Comparison of ENCODE assay signal across 9 cellular contexts in genomic region chr15:77496710-77497107, GRCh38.
DNase-seq lines count a peak whose midpoint lies in the region; ATAC-seq and TF ChIP-seq lines count a peak whose summit lies in the region.
"Had no signal": no experiment of that assay in that cellular context is flagged by ENCODE, and none has a peak within 500 bp of the region (broad histone marks: within the 10 kb centered on the region; RNA-seq: fewer than 3 reads in every experiment).

No MANE protein-coding gene starts in this region.

- peaks cover 12% of the 10 kb centered on the region for H3K36me3 Mint-ChIP-seq in CD4-positive, CD25-positive, alpha-beta regulatory T cell
- H3K36me3 Mint-ChIP-seq in HFFc6 (ENCODE audit: low read depth) = no peaks in the 10 kb centered on the region
- peaks cover 20% of the 10 kb centered on the region for H3K36me3 Mint-ChIP-seq in endothelial cell (ENCODE audit: low read depth, unreplicated experiment)

- DNase-seq in CD4-positive, CD25-positive, alpha-beta regulatory T cell = peak; percentile 34 to 57 (median 54)
- DNase-seq in HFFc6 (peak; percentile 95), NOMO-1 treated with dmso at 0.1 percent for 144 hours (lab: John Stamatoyannopoulos, UW; ENCODE audit: unreplicated experiment) (peak; percentile 66), endothelial cell (ENCODE audit: low spot score) (peak; percentile 90)
- peak; percentile 28 to 43 for DNase-seq in activated CD8-positive, alpha-beta memory T cell treated with anti-CD3 and anti-CD28 coated beads for 4 hours (ENCODE audit: low read depth in 2 of 2)
- DNase-seq in stimulated activated CD8-positive, alpha-beta memory T cell treated with anti-CD3 and anti-CD28 coated beads, Interleukin-4, amount 100 ng/mL, for 24 hours (ENCODE audit: low read depth) = peak; percentile 62

- H3K27me3 Mint-ChIP-seq in CD4-positive, CD25-positive, alpha-beta regulatory T cell = no peaks in the 10 kb centered on the region
- H3K27me3 Mint-ChIP-seq in HFFc6 (ENCODE audit: insufficient read depth) (peaks cover 2% of the 10 kb centered on the region), endothelial cell (ENCODE audit: unreplicated experiment) (peaks cover 12% of the 10 kb centered on the region)

- H3K9me3 Mint-ChIP-seq in CD4-positive, CD25-positive, alpha-beta regulatory T cell = no peaks in the 10 kb centered on the region
- H3K9me3 Mint-ChIP-seq in HFFc6 (no peaks in the 10 kb centered on the region), endothelial cell (ENCODE audit: unreplicated experiment) (no peaks in the 10 kb centered on the region)
- H3K9me3 Mint-ChIP-seq: T-helper 1 cell treated with Interleukin-12 subunit alpha and Interleukin-12 subunit beta and Interleukin-4 antibody, amounts not matched to agents 30 μg/mL and 1 μg/mL, for 36 hours had no signal

- TF ChIP-seq CTCF in HFFc6 (IDR thresholded peaks at IDR 0.05) (peak; percentile 97), endothelial cell (IDR thresholded peaks at IDR 0.05; ENCODE audit: unreplicated experiment) (peak; percentile 78)

- H3K4me1 ChIP-seq in CD4-positive, CD25-positive, alpha-beta regulatory T cell (ENCODE audit: control insufficient read depth, insufficient read depth, low read length, poor library complexity, severe bottlenecking) = no peaks in the 10 kb centered on the region
- H3K4me1 ChIP-seq in mucosa of stomach (ENCODE audit: control insufficient read depth, insufficient read depth, low read length) = peaks cover 9% of the 10 kb centered on the region

- H3K27me3 ChIP-seq in CD4-positive, CD25-positive, alpha-beta regulatory T cell (ENCODE audit: control insufficient read depth, insufficient read depth, low read length) = no peaks in the 10 kb centered on the region
- no peaks in the 10 kb centered on the region for H3K27me3 ChIP-seq in mucosa of stomach (ENCODE audit: control insufficient read depth, insufficient read depth, low read length)

- H3K4me1 Mint-ChIP-seq in CD4-positive, CD25-positive, alpha-beta regulatory T cell = peaks cover 5 to 16% (median 9%) of the 10 kb centered on the region in 4 donors
- H3K4me1 Mint-ChIP-seq in HFFc6 (ENCODE audit: low read depth) = peaks cover 88% of the 10 kb centered on the region
- H3K4me1 Mint-ChIP-seq in endothelial cell (ENCODE audit: unreplicated experiment) = peaks cover 86% of the 10 kb centered on the region

- H3K27ac Mint-ChIP-seq in CD4-positive, CD25-positive, alpha-beta regulatory T cell = no peak overlapping the region
- H3K27ac Mint-ChIP-seq in HFFc6 (peak overlapping the region; percentile 90), endothelial cell (ENCODE audit: unreplicated experiment) (peak overlapping the region; percentile 93)
- H3K27ac Mint-ChIP-seq: T-helper 1 cell treated with Interleukin-12 subunit alpha and Interleukin-12 subunit beta and Interleukin-4 antibody, amounts not matched to agents 30 μg/mL and 1 μg/mL, for 36 hours had no signal

- peak overlapping the region; percentile 63 for H3K9ac ChIP-seq in mucosa of stomach (ENCODE audit: low read length)

- H3K27ac ChIP-seq in CD4-positive, CD25-positive, alpha-beta regulatory T cell (ENCODE audit: insufficient read depth, low read length, poor library complexity, severe bottlenecking) = no peak overlapping the region

- peak; percentile 50 to 72 for ATAC-seq in CD4-positive, CD25-positive, alpha-beta regulatory T cell (ENCODE audit: low read depth in 2 of 2)
- no peak for ATAC-seq in GM19395 (IDR thresholded peaks at IDR 0.05; ENCODE audit: unreplicated experiment)

- no peak overlapping the region for H3K4me3 Mint-ChIP-seq in CD4-positive, CD25-positive, alpha-beta regulatory T cell
- peak overlapping the region; percentile 81 for H3K4me3 Mint-ChIP-seq in HFFc6
- H3K4me3 Mint-ChIP-seq in endothelial cell (ENCODE audit: unreplicated experiment) = peak overlapping the region; percentile 34
- H3K4me3 Mint-ChIP-seq: T-helper 1 cell treated with Interleukin-12 subunit alpha and Interleukin-12 subunit beta and Interleukin-4 antibody, amounts not matched to agents 30 μg/mL and 1 μg/mL, for 36 hours had no signal

- H3K36me3 ChIP-seq in CD4-positive, CD25-positive, alpha-beta regulatory T cell (ENCODE audit: control insufficient read depth, insufficient read depth, low read length) = no peaks in the 10 kb centered on the region
- H3K36me3 ChIP-seq in mucosa of stomach (ENCODE audit: control insufficient read depth, insufficient read depth, low read length) = no peaks in the 10 kb centered on the region

- H3K4me3 ChIP-seq in CD4-positive, CD25-positive, alpha-beta regulatory T cell (ENCODE audit: low read depth, low read length) = no peak overlapping the region
- H3K4me3 ChIP-seq in mucosa of stomach (ENCODE audit: low read length) = no peak overlapping the region

- no peaks in the 10 kb centered on the region for H3K9me3 ChIP-seq in CD4-positive, CD25-positive, alpha-beta regulatory T cell (ENCODE audit: control insufficient read depth in 2 of 2, low read length in 2 of 2)
- no peaks in the 10 kb centered on the region for H3K9me3 ChIP-seq in mucosa of stomach (ENCODE audit: control insufficient read depth, low read length)

Comparison
In these comparisons a context has a peak if more than half of its experiments do, and no peak if none do; other contexts are left out.
1. DNase-seq: peak in every context shown above with its lines; median percentile 95 in HFFc6; 90 in endothelial cell; 66 in NOMO-1 treated with dmso at 0.1 percent for 144 hours; 62 in stimulated activated CD8-positive, alpha-beta memory T cell treated with anti-CD3 and anti-CD28 coated beads, Interleukin-4, amount 100 ng/mL, for 24 hours; 54 in CD4-positive, CD25-positive, alpha-beta regulatory T cell; 36 in activated CD8-positive, alpha-beta memory T cell treated with anti-CD3 and anti-CD28 coated beads for 4 hours.
2. H3K27ac Mint-ChIP-seq: peak in HFFc6 (single experiment) and endothelial cell (single experiment); none in CD4-positive, CD25-positive, alpha-beta regulatory T cell (0 of 3).
3. H3K4me3 Mint-ChIP-seq: peak in HFFc6 (single experiment) and endothelial cell (single experiment); none in CD4-positive, CD25-positive, alpha-beta regulatory T cell (0 of 4).